Comparison of ENCODE assay signal across 21 cellular contexts in genomic region chr10:117454502-117454901, GRCh38.
DNase-seq lines count a peak whose midpoint lies in the region; ATAC-seq and TF ChIP-seq lines count a peak whose summit lies in the region.
"Had no signal": no experiment of that assay in that cellular context is flagged by ENCODE, and none has a peak within 500 bp of the region (broad histone marks: within the 10 kb centered on the region; RNA-seq: fewer than 3 reads in every experiment).

No MANE protein-coding gene starts in this region.

- H4K20me1 ChIP-seq in HCT116 (ENCODE audit: insufficient read depth), result no peaks in the 10 kb centered on the region

- no peaks in the 10 kb centered on the region for H3K9me2 ChIP-seq in HCT116 (ENCODE audit: insufficient read depth)

- CTCF ChIA-PET in HCT116 (lab: Charles Lee), result interaction anchor here (1.3 kb wide), 1 partner anchor 12 kb away, joined by 10 read pairs; no protein-coding TSS in a partner anchor

- H3K27me3 ChIP-seq in HCT116 (ENCODE audit: insufficient read depth, low read length) (no peaks in the 10 kb centered on the region), spleen (replicated peaks in 1 of 7) (peaks cover 0 to 45% (median 5%) of the 10 kb centered on the region in 7 donors), HAP-1 (ENCODE audit: low read depth) (no peaks in the 10 kb centered on the region)
- H3K27me3 ChIP-seq: adrenal gland, MG63, SJSA1 had no signal

- POLR2A ChIA-PET in HCT116 (lab: Charles Lee), result no interaction called here

- RAD21 ChIA-PET in HCT116 (lab: Charles Lee; ENCODE audit: low non-redundant PET in 1 of 2, low total read pairs in 2 of 2, uncharacterized antibody in 2 of 2, unreplicated experiment in 2 of 2), result no interaction called here

- H3K4me3 ChIP-seq in HCT116 (replicated peaks in 1 of 2; ENCODE audit: low read depth in 1 of 2, low read length in 2 of 2), result no peak overlapping the region
- H3K4me3 ChIP-seq in spleen, result no peak overlapping the region
- no peak overlapping the region for H3K4me3 ChIP-seq in HAP-1
- H3K4me3 ChIP-seq: adrenal gland, heart left ventricle, MG63, SJSA1, smooth muscle cell had no signal

- no peaks in the 10 kb centered on the region for H3K9me3 ChIP-seq in HCT116 (ENCODE audit: control insufficient read depth in 1 of 2, insufficient read depth in 1 of 2, low read depth in 1 of 2, low read length in 2 of 2)
- peaks cover 0 to 16% (median 3%) of the 10 kb centered on the region in 8 donors for H3K9me3 ChIP-seq in spleen
- no peaks in the 10 kb centered on the region for H3K9me3 ChIP-seq in HAP-1
- H3K9me3 ChIP-seq: adrenal gland had no signal

- no peak for TF ChIP-seq RAD21 in HCT116 (IDR thresholded peaks at IDR 0.05; ENCODE audit: low read depth)

- no peak overlapping the region for H3K9ac ChIP-seq in HCT116 (ENCODE audit: low read length)

- 0 to 26% (median 18%) methylated on average over 1 of the region's 1 CpG for WGBS in spleen, 5 donors

- TF ChIP-seq CTCF in HCT116 (IDR thresholded peaks at IDR 0.05 in 2 of 3, conservative IDR thresholded peaks at IDR 0.05 in 1 of 3; ENCODE audit: borderline replicate concordance in 1 of 3, insufficient read depth in 1 of 3, low read depth in 2 of 3, low read length in 2 of 3) (no peak), spleen (IDR thresholded peaks at IDR 0.05 in 8 of 11, conservative IDR thresholded peaks at IDR 0.05 in 3 of 11) (no peak)

- TF ChIP-seq POLR2A in HCT116 (IDR thresholded peaks at IDR 0.05; ENCODE audit: borderline replicate concordance, extremely low read depth, insufficient read depth, insufficient read length), result no peak
- TF ChIP-seq POLR2A in spleen (IDR thresholded peaks at IDR 0.05), result no peak

- no peak overlapping the region for H2AFZ ChIP-seq in HCT116 (ENCODE audit: low read depth, low read length, poor library complexity, severe bottlenecking)

- BruUV-seq in HCT116 (replicated peaks; lab: Mats Ljungman, UMichigan), result no TSS peak

- no peaks in the 10 kb centered on the region for H3K79me2 ChIP-seq in HCT116 (ENCODE audit: insufficient read depth, low read length)

- in situ Hi-C loops in HAP-1 (cut with MboI; ENCODE audit: low sequenced_read_pairs), result no loop called here

- DNase-seq in HCT116 (ENCODE audit: low read depth, low spot score) (no peak), NOMO-1 treated with dmso at 0.1 percent for 144 hours (lab: John Stamatoyannopoulos, UW; ENCODE audit: unreplicated experiment) (peak; percentile 9), spleen (no peak), HAP-1 (ENCODE audit: low spot score in 2 of 2) (no peak), hypothalamus (lab: John Stamatoyannopoulos, UW) (no peak), NCI-H1436 treated with DMSO at 0.1 percent for 48 hours (lab: John Stamatoyannopoulos, UW) (no peak)
- DNase-seq: activated CD4-positive, CD25-positive, alpha-beta regulatory T cell treated with anti-CD3 and anti-CD28 coated beads, Interleukin-2, amount 50 U/mL, for 72 hours; activated effector memory CD4-positive, alpha-beta T cell treated with Interleukin-2 at 50 U/mL for 16 hours; effector CD4-positive, alpha-beta T cell; GDM1; heart left ventricle; MG63; naive thymus-derived CD4-positive, alpha-beta T cell; NCI-H2029; NCI-H510A treated with DMSO at 0.1 percent for 48 hours; stimulated activated CD4-positive, alpha-beta T cell treated with anti-CD3 and anti-CD28 coated beads, Interleukin-4, amount 100 ng/mL, for 4 hours; substantia nigra had no signal

- H3K36me3 ChIP-seq in HCT116 (ENCODE audit: control insufficient read depth in 1 of 2, insufficient read depth in 2 of 2, low read length in 2 of 2) (no peaks in the 10 kb centered on the region), spleen (no peaks in the 10 kb centered on the region), HAP-1 (replicated peaks) (no peaks in the 10 kb centered on the region)
- H3K36me3 ChIP-seq: adrenal gland, heart left ventricle, MG63, SJSA1 had no signal

- intact Hi-C loops in HCT116 (cut with micrococcal nuclease), result no loop called here
- intact Hi-C loops in spleen (cut with DNase I; ENCODE audit: low total_unique reads), result no loop called here

- ATAC-seq in HCT116 (no peak), esophagus mucosa (peak; percentile 12)
- ATAC-seq: heart left ventricle; naive thymus-derived CD4-positive, alpha-beta T cell had no signal

- H3K4me1 ChIP-seq in HCT116 (ENCODE audit: control insufficient read depth in 1 of 2, insufficient read depth in 2 of 2, low read length in 2 of 2), result peaks cover 5 to 19% of the 10 kb centered on the region in 2 experiments
- H3K4me1 ChIP-seq in spleen, result peaks cover 0 to 43% (median 10%) of the 10 kb centered on the region in 6 donors
- H3K4me1 ChIP-seq in HAP-1, result no peaks in the 10 kb centered on the region
- H3K4me1 ChIP-seq: adrenal gland had no signal

- no peak overlapping the region for H3K27ac ChIP-seq in HCT116 (ENCODE audit: low read depth, low read length)
- peak overlapping the region in 5 of 8 donors; percentile 28 to 82 (median 54) for H3K27ac ChIP-seq in spleen
- H3K27ac ChIP-seq: adrenal gland, heart left ventricle, SJSA1 had no signal

- no peak overlapping the region for H3K4me2 ChIP-seq in HCT116 (ENCODE audit: low read length)
- H3K4me2 ChIP-seq: smooth muscle cell had no signal

TF ChIP-seq in HCT116, 20 proteins besides CTCF, POLR2A, EP300 and RAD21:
- TF ChIP-seq CEBPB (IDR thresholded peaks at IDR 0.05; ENCODE audit: low read depth) (0 out of 2 replicates have a peak, but pooled peaks have one; percentile 33), ATF3 (IDR thresholded peaks at IDR 0.05) (no peak)
